ENCODE assay signal across 13 cellular contexts in the genomic region with DNA sequence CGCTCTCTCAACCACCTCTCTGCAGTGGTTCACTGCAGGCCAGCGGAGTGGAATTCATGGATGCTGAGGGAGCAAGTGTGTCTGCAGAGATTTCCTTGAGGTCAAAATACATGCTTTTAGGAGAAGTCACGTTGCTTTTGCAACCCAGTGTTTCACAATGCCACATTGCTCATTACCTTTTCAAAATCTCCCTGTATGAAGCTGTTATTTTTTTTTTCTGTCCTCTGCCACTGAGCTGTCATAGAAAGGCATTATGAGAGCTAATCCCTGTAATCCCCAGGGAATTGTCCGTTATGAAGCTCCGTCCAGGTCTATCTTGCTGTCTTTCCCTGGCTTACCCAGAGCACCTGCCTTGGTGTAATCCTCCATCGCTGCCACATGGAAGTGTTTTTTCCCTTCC.
DNase-seq lines count a peak whose midpoint lies in the region; ATAC-seq lines count a peak whose summit lies in the region.
"Had no signal": no experiment of that assay in that cellular context is flagged by ENCODE, and none has a peak within 500 bp of the region (broad histone marks: within the 10 kb centered on the region; RNA-seq: fewer than 3 reads in every experiment).

No MANE protein-coding gene starts in this region.

- no peaks in the 10 kb centered on the region for H3K36me3 Mint-ChIP-seq in activated naive CD8-positive, alpha-beta T cell treated with anti-CD3 and anti-CD28 coated beads, Interleukin-2, amount 50 U/mL, for 24 hours (ENCODE audit: low read depth)
- H3K36me3 Mint-ChIP-seq: activated CD4-positive, alpha-beta memory T cell treated with anti-CD3 and anti-CD28 coated beads for 36 hours; activated naive CD4-positive, alpha-beta T cell treated with anti-CD3 and anti-CD28 coated beads, Interleukin-2, amount 10 ng/mL, durations not matched to agents 7 days and 5 days had no signal

- no peaks in the 10 kb centered on the region for H3K4me1 Mint-ChIP-seq in activated naive CD8-positive, alpha-beta T cell treated with anti-CD3 and anti-CD28 coated beads, Interleukin-2, amount 50 U/mL, for 24 hours
- H3K4me1 Mint-ChIP-seq: activated naive CD4-positive, alpha-beta T cell treated with anti-CD3 and anti-CD28 coated beads, Interleukin-2, amount 10 ng/mL, durations not matched to agents 7 days and 5 days had no signal

- H3K9me3 Mint-ChIP-seq in activated naive CD8-positive, alpha-beta T cell treated with anti-CD3 and anti-CD28 coated beads, Interleukin-2, amount 50 U/mL, for 24 hours = no peaks in the 10 kb centered on the region
- H3K9me3 Mint-ChIP-seq: activated CD4-positive, alpha-beta memory T cell treated with anti-CD3 and anti-CD28 coated beads for 36 hours; activated naive CD4-positive, alpha-beta T cell treated with anti-CD3 and anti-CD28 coated beads, Interleukin-2, amount 10 ng/mL, durations not matched to agents 7 days and 5 days had no signal

- peak; percentile 82 for ATAC-seq in esophagus mucosa
- ATAC-seq in GM19023 (IDR thresholded peaks at IDR 0.05; ENCODE audit: unreplicated experiment) = no peak
- no peak for ATAC-seq in GM21717 (IDR thresholded peaks at IDR 0.05; ENCODE audit: unreplicated experiment)
- ATAC-seq in activated naive CD8-positive, alpha-beta T cell treated with anti-CD3 and anti-CD28 coated beads, Interleukin-2, amount 50 U/mL, for 24 hours = no peak
- no peak for ATAC-seq in left lobe of liver

- H3K27ac Mint-ChIP-seq in activated naive CD8-positive, alpha-beta T cell treated with anti-CD3 and anti-CD28 coated beads, Interleukin-2, amount 50 U/mL, for 24 hours = no peak overlapping the region
- H3K27ac Mint-ChIP-seq: activated CD4-positive, alpha-beta memory T cell treated with anti-CD3 and anti-CD28 coated beads for 36 hours; activated naive CD4-positive, alpha-beta T cell treated with anti-CD3 and anti-CD28 coated beads, Interleukin-2, amount 10 ng/mL, durations not matched to agents 7 days and 5 days had no signal

- H3K27me3 Mint-ChIP-seq in activated naive CD8-positive, alpha-beta T cell treated with anti-CD3 and anti-CD28 coated beads, Interleukin-2, amount 50 U/mL, for 24 hours = peaks cover 28% of the 10 kb centered on the region

- DNase-seq in ELR (ENCODE audit: low read depth) = peak; percentile 90
- DNase-seq in NCI-H526 treated with DMSO at 0.1 percent for 48 hours (lab: John Stamatoyannopoulos, UW) = peak; percentile 43
- DNase-seq in renal cortical epithelial cell (ENCODE audit: low read depth) = peak; percentile 85
- no peak for DNase-seq in activated naive CD8-positive, alpha-beta T cell treated with anti-CD3 and anti-CD28 coated beads, Interleukin-2, amount 50 U/mL, for 24 hours
- no peak for DNase-seq in left lobe of liver (ENCODE audit: low spot score)
- DNase-seq: activated CD4-positive, alpha-beta memory T cell treated with anti-CD3 and anti-CD28 coated beads for 36 hours; activated naive CD4-positive, alpha-beta T cell treated with anti-CD3 and anti-CD28 coated beads, Interleukin-2, amount 10 ng/mL, durations not matched to agents 7 days and 5 days; Karpas-422; kidney; stimulated activated CD4-positive, alpha-beta T cell treated with anti-CD3 and anti-CD28 coated beads, Interleukin-2, amount 100 ng/mL, for 48 hours had no signal

- no peak overlapping the region for H3K4me3 Mint-ChIP-seq in activated naive CD8-positive, alpha-beta T cell treated with anti-CD3 and anti-CD28 coated beads, Interleukin-2, amount 50 U/mL, for 24 hours
- H3K4me3 Mint-ChIP-seq: activated CD4-positive, alpha-beta memory T cell treated with anti-CD3 and anti-CD28 coated beads for 36 hours; activated naive CD4-positive, alpha-beta T cell treated with anti-CD3 and anti-CD28 coated beads, Interleukin-2, amount 10 ng/mL, durations not matched to agents 7 days and 5 days had no signal

Comparison
In these comparisons a context has a peak if more than half of its experiments do, and no peak if none do; other contexts are left out.
1. DNase-seq: peak in ELR (single experiment), NCI-H526 treated with DMSO at 0.1 percent for 48 hours (single experiment) and renal cortical epithelial cell (single experiment); none in activated naive CD8-positive, alpha-beta T cell treated with anti-CD3 and anti-CD28 coated beads, Interleukin-2, amount 50 U/mL, for 24 hours (single experiment) and left lobe of liver (single experiment).